In genomic region chr1:43234267-43234666, GRCh38 we compare ENCODE assay signal across 21 cellular contexts. TPM values are rescaled to one million over a fixed set of nuclear protein-coding genes. Genes with fewer than 3 reads are reported as not detected.
A peak's percentile ranks its signal among the peaks of the same experiment; 100 is the strongest.
DNase-seq lines count a peak whose midpoint lies in the region; ATAC-seq and TF ChIP-seq lines count a peak whose summit lies in the region.
"Had no signal": no experiment of that assay in that cellular context is flagged by ENCODE, and none has a peak within 500 bp of the region (broad histone marks: within the 10 kb centered on the region; RNA-seq: fewer than 3 reads in every experiment).

No MANE protein-coding gene starts in this region.

- H3K27me3 ChIP-seq in left ventricle myocardium inferior (ENCODE audit: low read depth) (no peaks in the 10 kb centered on the region), neuronal stem cell (ENCODE audit: control insufficient read depth in 3 of 3, insufficient read depth in 3 of 3, low read depth in 1 of 3, low read length in 3 of 3) (peaks cover 0 to 43% (median 0%) of the 10 kb centered on the region in 3 experiments)

- no peak overlapping the region for H2BK15ac ChIP-seq in neuronal stem cell (ENCODE audit: low read length)

- H2AFZ ChIP-seq in neuronal stem cell (ENCODE audit: low read length) = no peak overlapping the region

- H3K79me1 ChIP-seq in neuronal stem cell (ENCODE audit: low read depth, low read length) = no peaks in the 10 kb centered on the region

- H3K4me1 ChIP-seq in left ventricle myocardium inferior (peaks cover 61% of the 10 kb centered on the region), neuronal stem cell (ENCODE audit: control insufficient read depth in 2 of 2, insufficient read depth in 1 of 2, low read depth in 1 of 2, low read length in 2 of 2) (peaks cover 3 to 4% of the 10 kb centered on the region in 2 donors)

- no peak for ATAC-seq in left cardiac atrium
- ATAC-seq: A549 had no signal

- H3K36me3 ChIP-seq in left ventricle myocardium inferior (no peaks in the 10 kb centered on the region), neuronal stem cell (replicated peaks in 1 of 2; ENCODE audit: control insufficient read depth in 2 of 2, insufficient read depth in 2 of 2, low read length in 2 of 2) (no peaks in the 10 kb centered on the region)

- H3K27ac ChIP-seq in left ventricle myocardium inferior (replicated peaks) = peak overlapping the region; percentile 69
- no peak overlapping the region for H3K27ac ChIP-seq in neuronal stem cell (replicated peaks; ENCODE audit: low read length)
- H3K27ac ChIP-seq: A549 had no signal

- H3K4ac ChIP-seq in neuronal stem cell (ENCODE audit: low read length) = no peak overlapping the region

- H2BK120ac ChIP-seq in neuronal stem cell (ENCODE audit: low read depth, low read length) = no peak overlapping the region

- WGBS in neuronal stem cell (ENCODE audit: extremely low coverage in 2 of 2, insufficient read length in 2 of 2, insufficient replicate concordance in 1 of 2), 2 donors = no CpG with 5 or more reads among the region's 17 CpGs

- H3K18ac ChIP-seq in neuronal stem cell (ENCODE audit: low read length) = no peak overlapping the region

- no peak for TF ChIP-seq CTCF in left ventricle myocardium inferior (IDR thresholded peaks at IDR 0.05; ENCODE audit: borderline replicate concordance)

- H4K91ac ChIP-seq in neuronal stem cell (ENCODE audit: low read depth, low read length, poor library complexity) = peak overlapping the region; percentile 14

- no peak overlapping the region for H3K23ac ChIP-seq in neuronal stem cell (ENCODE audit: low read depth, low read length, poor library complexity)

- H3K14ac ChIP-seq in neuronal stem cell (ENCODE audit: low read length) = no peak overlapping the region

- no peaks in the 10 kb centered on the region for H3K9me3 ChIP-seq in left ventricle myocardium inferior (replicated peaks)
- H3K9me3 ChIP-seq in neuronal stem cell (replicated peaks in 1 of 2; ENCODE audit: control insufficient read depth in 2 of 2, insufficient read depth in 1 of 2, low read depth in 1 of 2, low read length in 2 of 2) = no peaks in the 10 kb centered on the region
- H3K9me3 ChIP-seq: A549 had no signal

- H4K8ac ChIP-seq in neuronal stem cell (ENCODE audit: low read depth, low read length) = no peak overlapping the region

- no peak overlapping the region for H2AK5ac ChIP-seq in neuronal stem cell (ENCODE audit: low read depth, low read length)

- no peak for DNase-seq in left ventricle myocardium inferior
- DNase-seq in left cardiac atrium = no peak
- no peak for DNase-seq in neuronal stem cell (ENCODE audit: low spot score)
- peak; percentile 37 for DNase-seq in ureter (ENCODE audit: low spot score)
- no peak for DNase-seq in AG20443 (ENCODE audit: low spot score)
- no peak for DNase-seq in NCI-H2196 treated with DMSO at 0.1 percent for 48 hours (lab: John Stamatoyannopoulos, UW; ENCODE audit: unreplicated experiment)
- DNase-seq: 8988T; ACHN; Calu3; CD4-positive, alpha-beta memory T cell; COR-L47; DMS53; DMS79 treated with DMSO at 0.1 percent for 48 hours; GF-D8; GOT3; H7; HCEC 1CT had no signal

- no peak overlapping the region for H3K4me2 ChIP-seq in neuronal stem cell (ENCODE audit: insufficient read depth, low read length, poor library complexity, severe bottlenecking)
- H3K4me2 ChIP-seq: A549 had no signal

- H3K4me3 ChIP-seq in left ventricle myocardium inferior (no peak overlapping the region), neuronal stem cell (ENCODE audit: low read length in 2 of 2) (no peak overlapping the region)
- H3K4me3 ChIP-seq: A549 had no signal

- H3K9ac ChIP-seq in neuronal stem cell (ENCODE audit: low read depth, low read length, poor library complexity) = no peak overlapping the region

- no peak overlapping the region for H2BK5ac ChIP-seq in neuronal stem cell (ENCODE audit: low read length)

- intact Hi-C loops in left ventricle myocardium inferior (cut with micrococcal nuclease) (no loop called here), left cardiac atrium (cut with DNase I) (loop anchor here (5.0 to 10.0 kb wide), 2 partner anchors 151 to 183 kb away; partner anchors contain the start of genes MED8 (in 1 of the 2) and SZT2 (in 1 of the 2))

- H2BK12ac ChIP-seq in neuronal stem cell (ENCODE audit: low read length) = no peak overlapping the region

RNA-seq across cellular contexts. Expression of gene TMEM125, which starts 35.5 kb away (rescaled TPM):
- not detected for total RNA-seq in left ventricle myocardium inferior
- total RNA-seq in left cardiac atrium = under 1 TPM; 0.41 to 0.65 TPM
- polyA plus RNA-seq in neuronal stem cell (2013, experiment 1 of 2) = 0.25 TPM
- polyA plus RNA-seq in neuronal stem cell (2013, experiment 2 of 2) = 0.21 TPM
- 12.1 TPM for total RNA-seq in ureter
- total RNA-seq: CD4-positive, alpha-beta memory T cell; Daoy; G401 had no signal
- polyA plus RNA-seq: A549; CD4-positive, alpha-beta memory T cell had no signal

RNA-seq across cellular contexts. Expression of gene C1orf210, which starts 51.1 kb away (rescaled TPM):
- total RNA-seq in left ventricle myocardium inferior (not detected), left cardiac atrium (not detected), ureter (12.0 TPM)
- polyA plus RNA-seq in neuronal stem cell (2013, experiment 1 of 2) = 0.03 TPM
- 0.10 TPM for polyA plus RNA-seq in neuronal stem cell (2013, experiment 2 of 2)
- total RNA-seq: CD4-positive, alpha-beta memory T cell; Daoy; G401 had no signal
- polyA plus RNA-seq: A549; BJ; CD4-positive, alpha-beta memory T cell had no signal

Comparison
In these comparisons a context has a peak if more than half of its experiments do, and no peak if none do; other contexts are left out.
1. RNA of gene C1orf210, which starts 51.1 kb away (total RNA-seq): 12.0 TPM in ureter (single experiment); not detected in left ventricle myocardium inferior (single experiment) and not detected in left cardiac atrium; every median in the first group is over 10 times any median in the second.